8 cellular contexts compared by ENCODE assay signal in the genomic region with DNA sequence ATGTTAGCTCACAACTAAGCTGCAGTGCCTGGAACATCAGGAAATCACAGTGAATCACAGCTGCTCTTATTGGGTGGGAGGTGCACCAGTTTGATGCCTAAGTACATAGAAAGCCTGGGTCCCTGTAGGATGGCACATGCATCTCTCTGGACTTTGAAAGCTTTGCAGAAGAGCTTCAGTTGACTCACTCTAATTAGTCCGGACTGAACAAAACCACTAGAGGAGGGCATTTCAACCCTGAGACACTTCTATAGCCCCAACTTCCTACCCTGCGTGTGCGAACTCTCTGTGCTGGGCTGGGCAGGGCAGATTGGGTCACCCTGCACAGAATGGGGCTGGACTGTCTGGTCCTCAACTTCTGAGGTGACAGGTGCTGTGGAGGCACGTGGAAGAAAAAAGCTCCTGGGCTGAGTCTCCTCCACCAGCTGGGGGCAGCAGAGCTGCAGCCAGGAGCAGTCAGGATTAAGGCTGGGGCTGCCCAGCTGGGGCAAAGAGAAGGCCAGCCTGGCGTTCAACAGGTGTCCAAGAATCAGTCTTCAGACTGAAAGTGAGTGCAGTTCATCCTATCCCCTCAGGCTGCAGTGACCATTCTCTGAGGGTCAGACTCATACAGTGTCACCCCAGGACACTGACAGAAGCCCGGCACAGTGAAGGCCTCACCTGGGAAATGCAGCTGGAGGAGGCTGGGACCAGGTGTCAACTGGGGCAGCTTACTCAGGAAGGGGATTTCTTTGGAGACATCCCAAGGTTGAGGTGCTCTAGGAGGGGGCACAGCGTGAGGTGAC. TPM values are rescaled to one million over a fixed set of nuclear protein-coding genes. Genes with fewer than 3 reads are reported as not detected.
DNase-seq lines count a peak whose midpoint lies in the region; ATAC-seq, FAIRE-seq and TF ChIP-seq lines count a peak whose summit lies in the region.

No MANE protein-coding gene starts in this region.

- 60% methylated on average over 7 of the region's 7 CpGs; no CpG with 5 or more reads in 1 of the 2 experiments for WGBS in H1 (ENCODE audit: extremely low coverage in 1 of 2, insufficient coverage in 1 of 2, insufficient read length in 1 of 2, insufficient replicate concordance in 2 of 2, low coverage in 1 of 2, low lambda C conversion rate in 2 of 2, missing lambda C conversion rate in 1 of 2), 2 experiments
- WGBS in pancreas, 2 donors, result 50% methylated on average over 7 of the region's 7 CpGs

- H2BK15ac ChIP-seq in H1 (ENCODE audit: low read length), result no peak overlapping the region

- no peak overlapping the region for H2BK12ac ChIP-seq in H1 (ENCODE audit: low read depth, low read length)

- H4K20me1 ChIP-seq in H1 (replicated peaks in 1 of 2; ENCODE audit: control insufficient read depth in 1 of 2, insufficient read depth in 2 of 2, low read length in 2 of 2), result peaks cover 0 to 1% of the 10 kb centered on the region in 2 experiments

- intact Hi-C loops in left ventricle myocardium inferior (cut with micrococcal nuclease) (no loop called here), left ventricle myocardium superior (cut with micrococcal nuclease) (no loop called here), pancreas (cut with DNase I) (no loop called here)

- DNase-seq in left ventricle myocardium inferior (no peak), left ventricle myocardium superior (no peak), NCI-H82 treated with DMSO at 0.1 percent for 48 hours (lab: John Stamatoyannopoulos, UW; ENCODE audit: unreplicated experiment) (peak; percentile 19), H1 (ENCODE audit: low read depth in 1 of 2, low spot score in 2 of 2) (peak in 1 of 2 experiments; percentile 60), pancreas (peak in 4 of 6 donors; percentile 25 to 67 (median 48)), DMS79 (lab: John Stamatoyannopoulos, UW) (no peak), NCI-H526 treated with DMSO at 0.1 percent for 48 hours (lab: John Stamatoyannopoulos, UW) (no peak)

- no peaks in the 10 kb centered on the region for H3K23me2 ChIP-seq in H1 (ENCODE audit: low read depth, low read length)

- no peak overlapping the region for H2BK20ac ChIP-seq in H1 (ENCODE audit: low read length)

- CTCF ChIA-PET in H1 (lab: Charles Lee; ENCODE audit: partially characterized antibody), result interaction anchor here (0.8 to 1.5 kb wide), 6 partner anchors 34 to 521 kb away, joined by 3 to 4 read pairs (median 3); no protein-coding TSS in a partner anchor

- FAIRE-seq in H1 (lab: Jason Lieb, UNC) (no peak), pancreas (lab: Jason Lieb, UNC) (no peak)

- TF ChIP-seq RAD21 in H1 (IDR thresholded peaks at IDR 0.05 in 1 of 2, conservative IDR thresholded peaks at IDR 0.05 in 1 of 2; ENCODE audit: low read depth in 2 of 2, low read length in 2 of 2), result peak; percentile 47 to 56

- H3K56ac ChIP-seq in H1 (replicated peaks; ENCODE audit: insufficient read length, low read depth, low read length), result no peak overlapping the region

- no peak overlapping the region for H3K14ac ChIP-seq in H1 (ENCODE audit: insufficient read length)

- H2BK5ac ChIP-seq in H1 (ENCODE audit: low read depth, low read length), result no peak overlapping the region

- H3K18ac ChIP-seq in H1 (ENCODE audit: extremely low read depth, low read length), result no peak overlapping the region

- no peak for TF ChIP-seq EP300 in H1 (IDR thresholded peaks at IDR 0.05; ENCODE audit: borderline replicate concordance in 1 of 2, low read depth in 2 of 2, low read length in 2 of 2)

- H3K4me3 ChIP-seq in left ventricle myocardium inferior, result no peak overlapping the region
- no peak overlapping the region for H3K4me3 ChIP-seq in H1 (ENCODE audit: extremely low read depth in 1 of 4, insufficient read depth in 2 of 4, low read depth in 3 of 4, low read length in 4 of 4)
- no peak overlapping the region for H3K4me3 ChIP-seq in pancreas

- ATAC-seq in left ventricle myocardium superior (no peak), pancreas (peak; percentile 53 to 90 (median 80)), GM21390 (IDR thresholded peaks at IDR 0.05; ENCODE audit: unreplicated experiment) (no peak)

- no peak overlapping the region for H3K4me2 ChIP-seq in H1 (ENCODE audit: insufficient read depth in 1 of 2, low read depth in 2 of 2, low read length in 2 of 2)

- no peaks in the 10 kb centered on the region for H3K79me2 ChIP-seq in H1 (ENCODE audit: control insufficient read depth in 1 of 2, insufficient read depth in 2 of 2, low read length in 2 of 2)

- no peak overlapping the region for H2AFZ ChIP-seq in H1 (ENCODE audit: low read length)

- H4K91ac ChIP-seq in H1 (replicated peaks; ENCODE audit: insufficient read length, low read length), result no peak overlapping the region

- no peaks in the 10 kb centered on the region for H3K79me1 ChIP-seq in H1 (ENCODE audit: low read depth, low read length)

- no peak overlapping the region for H3K4ac ChIP-seq in H1 (replicated peaks; ENCODE audit: insufficient read length, low read depth, low read length)

- H3K27me3 ChIP-seq in left ventricle myocardium inferior (ENCODE audit: low read depth) (peaks cover 64% of the 10 kb centered on the region), H1 (replicated peaks in 1 of 4; ENCODE audit: control insufficient read depth in 3 of 4, extremely low read depth in 1 of 4, insufficient read depth in 3 of 4, low read length in 3 of 4) (peaks cover 18 to 62% (median 43%) of the 10 kb centered on the region in 4 experiments), pancreas (no peaks in the 10 kb centered on the region)

- no peak overlapping the region for H4K8ac ChIP-seq in H1 (ENCODE audit: extremely low read depth, insufficient read depth, low read length)

- POLR2A ChIA-PET in H1 (lab: Charles Lee; ENCODE audit: partially characterized antibody), result no interaction called here

- H4K5ac ChIP-seq in H1 (ENCODE audit: insufficient read length, low read depth, low read length), result no peak overlapping the region

- no peak overlapping the region for H2BK120ac ChIP-seq in H1 (replicated peaks; ENCODE audit: low read depth, low read length)

- H3K9ac ChIP-seq in H1 (replicated peaks in 1 of 4; ENCODE audit: extremely low read depth in 1 of 4, low read depth in 3 of 4, low read length in 3 of 4), result no peak overlapping the region

- H3K36me3 ChIP-seq in left ventricle myocardium inferior (no peaks in the 10 kb centered on the region), H1 (ENCODE audit: control insufficient read depth in 2 of 4, insufficient read depth in 4 of 4, low read length in 3 of 4) (no peaks in the 10 kb centered on the region), pancreas (no peaks in the 10 kb centered on the region)

- no peak overlapping the region for H3K23ac ChIP-seq in H1 (ENCODE audit: insufficient read length)

- TF ChIP-seq CTCF in left ventricle myocardium inferior (IDR thresholded peaks at IDR 0.05; ENCODE audit: borderline replicate concordance) (peak; percentile 55), H1 (IDR thresholded peaks at IDR 0.05; ENCODE audit: control extremely low read depth in 1 of 3, insufficient read depth in 1 of 3, low read depth in 1 of 3, low read length in 3 of 3) (peak; percentile 57 to 62 (median 58)), pancreas (IDR thresholded peaks at IDR 0.05) (peak in 3 of 4 donors; percentile 24 to 44 (median 29))

- TF ChIP-seq POLR2A in H1 (IDR thresholded peaks at IDR 0.05; ENCODE audit: control extremely low read depth in 1 of 2, low read depth in 2 of 2, low read length in 2 of 2), result no peak

- H3K9me3 ChIP-seq in left ventricle myocardium inferior (replicated peaks) (peaks cover 11% of the 10 kb centered on the region), H1 (ENCODE audit: insufficient read depth in 2 of 2, low read depth in 1 of 2, low read length in 1 of 2) (peaks cover 33 to 80% of the 10 kb centered on the region in 2 experiments), pancreas (no peaks in the 10 kb centered on the region)

- no peak overlapping the region for H2AK5ac ChIP-seq in H1 (ENCODE audit: low read depth, low read length)

- H3K27ac ChIP-seq in left ventricle myocardium inferior (replicated peaks) (no peak overlapping the region), H1 (ENCODE audit: low read depth, low read length) (no peak overlapping the region), pancreas (no peak overlapping the region)

- no peaks in the 10 kb centered on the region for H3K4me1 ChIP-seq in left ventricle myocardium inferior
- H3K4me1 ChIP-seq in H1 (replicated peaks in 1 of 4; ENCODE audit: control insufficient read depth in 3 of 4, insufficient read depth in 4 of 4, low read length in 3 of 4), result no peaks in the 10 kb centered on the region
- no peaks in the 10 kb centered on the region for H3K4me1 ChIP-seq in pancreas

TF ChIP-seq in H1, 55 proteins besides CTCF, POLR2A, EP300 and RAD21:
- TF ChIP-seq MAX (IDR thresholded peaks at IDR 0.05) (peak; percentile 38; the same call in 1 of the 2 replicates), CBX5 (IDR thresholded peaks at IDR 0.05; ENCODE audit: low read depth, low read length) (no peak)
TF ChIP-seq in H1: peak in this region for 1.

RNA-seq across cellular contexts. Expression of gene GGTLC2, which starts 22.1 kb away (rescaled TPM):
- total RNA-seq in left ventricle myocardium inferior, result not detected
- total RNA-seq in left ventricle myocardium superior, result not detected
- total RNA-seq in H1 (2021; fragmentation: NEBNext Ultra II Directional; extraction: Animal tissue kit (Norgen Biotek cat#: 25700)), result not detected in 2 replicates
- polyA plus RNA-seq in H1 (2011; rRNA removed), result 0.14 TPM in 1 of 2 replicates, not detected in the other
- not detected for polyA plus RNA-seq in H1 (2011; cell fraction: cytosol; rRNA removed)
- not detected for polyA plus RNA-seq in H1 (2011; cell fraction: nucleus; rRNA removed)
- 0.37 TPM in 1 of 4 replicates, not detected in the others for polyA plus RNA-seq in H1 (2012, experiment 1 of 2)
- not detected for polyA plus RNA-seq in H1 (2012, experiment 2 of 2)
- polyA plus RNA-seq in H1 (2013, experiment 1 of 2), result not detected
- polyA plus RNA-seq in H1 (2013, experiment 2 of 2), result not detected
- not detected in 2 replicates for polyA minus RNA-seq in H1 (2011; rRNA and poly(A)+ RNA removed)
- not detected for polyA minus RNA-seq in H1 (2011; cell fraction: cytosol; rRNA and poly(A)+ RNA removed)
- polyA minus RNA-seq in H1 (2011; cell fraction: nucleus; rRNA and poly(A)+ RNA removed), result not detected
- not detected for total RNA-seq in pancreas
- polyA plus RNA-seq in pancreas, result not detected

Comparison
In these comparisons a context has a peak if more than half of its experiments do, and no peak if none do; other contexts are left out.
1. DNase-seq: peak in NCI-H82 treated with DMSO at 0.1 percent for 48 hours (single experiment) and pancreas (4 of 6); none in left ventricle myocardium inferior (single experiment), left ventricle myocardium superior (single experiment), DMS79 (single experiment) and NCI-H526 treated with DMSO at 0.1 percent for 48 hours (single experiment).
2. ATAC-seq: peak in pancreas (4 of 4); none in left ventricle myocardium superior (single experiment) and GM21390 (single experiment).
3. Peak in every context shown above with its lines, with median percentiles within 50 percentile points of each other: CTCF ChIP-seq.